33 cellular contexts compared by ENCODE assay signal in genomic region chr11:93917673-93918072, GRCh38.
"Had no signal": no experiment of that assay in that cellular context is flagged by ENCODE, and none has a peak within 500 bp of the region (broad histone marks: within the 10 kb centered on the region; RNA-seq: fewer than 3 reads in every experiment).

No MANE protein-coding gene starts in this region.

- H3K27ac ChIP-seq: adrenal gland, ascending aorta, body of pancreas, brain microvascular endothelial cell, breast epithelium, cardiac muscle cell had no signal

- ATAC-seq: activated naive CD4-positive, alpha-beta T cell treated with anti-CD3 and anti-CD28 coated beads, Interleukin-2, amount 50 U/mL, for 72 hours; activated naive CD8-positive, alpha-beta T cell treated with anti-CD3 and anti-CD28 coated beads, Interleukin-2, amount 50 U/mL, for 24 hours; activated T-cell treated with anti-CD3 and anti-CD28 coated beads, Interleukin-2, amount 50 U/mL, for 4 hours; activated T-cell treated with anti-CD3 and anti-CD28 coated beads, Interleukin-2, amount 50 U/mL, for 72 hours; activated T-helper 17 cell treated with anti-CD3 and anti-CD28 coated beads, Interleukin-2, amount 50 U/mL, for 72 hours; body of pancreas had no signal

- H3K27me3 ChIP-seq: ascending aorta, body of pancreas, brain microvascular endothelial cell, breast epithelium, cardiac muscle cell had no signal

- H3K9me3 ChIP-seq: ascending aorta, body of pancreas, breast epithelium had no signal

- H3K36me3 ChIP-seq: adrenal gland, ascending aorta, brain microvascular endothelial cell, breast epithelium, cardiac muscle cell had no signal

- DNase-seq: activated effector memory CD4-positive, alpha-beta T cell treated with anti-CD3 and anti-CD28 coated beads, Interleukin-2, amount 50 U/mL, for 16 hours; activated effector memory CD4-positive, alpha-beta T cell treated with Interleukin-2 at 50 U/mL for 16 hours; activated gamma-delta T cell; activated gamma-delta T cell treated with Interleukin-2 at 50 U/mL for 16 hours; activated naive CD4-positive, alpha-beta T cell; activated naive CD4-positive, alpha-beta T cell treated with anti-CD3 and anti-CD28 coated beads for 36 hours; activated naive CD4-positive, alpha-beta T cell treated with anti-CD3 and anti-CD28 coated beads, Interleukin-2, amount 10 ng/mL, durations not matched to agents 7 days and 5 days; activated naive CD4-positive, alpha-beta T cell treated with anti-CD3 and anti-CD28 coated beads, Interleukin-2, amount 50 U/mL, for 16 hours; activated naive CD4-positive, alpha-beta T cell treated with Interleukin-2 at 50 U/mL for 16 hours; activated naive CD8-positive, alpha-beta T cell treated with anti-CD3 and anti-CD28 coated beads for 36 hours; activated naive CD8-positive, alpha-beta T cell treated with anti-CD3 and anti-CD28 coated beads, Interleukin-2, amount 10 ng/mL, durations not matched to agents 7 days and 5 days; activated naive CD8-positive, alpha-beta T cell treated with anti-CD3 and anti-CD28 coated beads, Interleukin-2, amount 50 U/mL, for 24 hours; activated T-cell treated with anti-CD3 and anti-CD28 coated beads, Interleukin-2, amount 50 U/mL, for 1 hour; activated T-cell treated with anti-CD3 and anti-CD28 coated beads, Interleukin-2, amount 50 U/mL, for 24 hours; activated T-cell treated with anti-CD3 and anti-CD28 coated beads, Interleukin-2, amount 50 U/mL, for 4 hours; activated T-cell treated with anti-CD3 and anti-CD28 coated beads, Interleukin-2, amount 50 U/mL, for 48 hours; activated T-cell treated with anti-CD3 and anti-CD28 coated beads, Interleukin-2, amount 50 U/mL, for 72 hours; adrenal gland; amniotic stem cell; amygdala; anterior cingulate cortex; aorta; body of pancreas; brain microvascular endothelial cell; caudate nucleus; central memory CD4-positive, alpha-beta T cell; cerebellar nuclear complex had no signal

- FAIRE-seq: astrocyte had no signal

- H3K4me3 ChIP-seq: adrenal gland, ascending aorta, body of pancreas, breast epithelium, cardiac muscle cell had no signal

- H3K4me1 ChIP-seq: adrenal gland, ascending aorta, body of pancreas, breast epithelium had no signal
